ENCODE assay signal across 1 cellular context in the genomic region with DNA sequence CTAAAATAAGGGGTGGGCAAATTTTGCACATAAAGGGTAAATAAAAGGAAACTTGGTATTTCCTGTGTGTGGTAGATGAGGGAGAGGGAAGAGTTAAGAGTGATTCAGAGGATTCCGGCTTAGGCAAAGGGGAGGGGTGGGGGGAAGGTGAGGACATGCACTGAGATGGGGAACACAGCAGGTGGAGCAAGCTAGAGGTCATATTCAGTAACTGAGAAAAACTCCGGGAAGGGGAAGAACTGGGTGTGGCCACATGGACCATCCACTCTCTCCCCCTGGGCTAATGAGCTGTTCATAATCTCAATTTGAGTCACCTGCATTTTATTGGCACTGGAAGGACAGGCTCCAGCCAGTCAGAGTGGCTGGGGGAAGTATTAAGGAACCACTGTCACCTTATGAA.
TF ChIP-seq lines count a peak whose summit lies in the region.

No MANE protein-coding gene starts in this region.

TF ChIP-seq in GM12878, 131 proteins besides CTCF, POLR2A, EP300 and RAD21:
- TF ChIP-seq CEBPZ (IDR thresholded peaks at IDR 0.05; ENCODE audit: low read depth, low read length) (no peak), MXI1 (IDR thresholded peaks at IDR 0.05; ENCODE audit: low read depth, low read length) (no peak), CREM (IDR thresholded peaks at IDR 0.05; ENCODE audit: low read depth) (no peak), MEF2B (IDR thresholded peaks at IDR 0.05; ENCODE audit: partially characterized antibody, poor library complexity, severe bottlenecking) (no peak), ZBTB33 (IDR thresholded peaks at IDR 0.05) (no peak), ZBED1 (IDR thresholded peaks at IDR 0.05; ENCODE audit: borderline replicate concordance) (no peak), ATF7 (IDR thresholded peaks at IDR 0.05; ENCODE audit: low read depth) (no peak), DPF2 (IDR thresholded peaks at IDR 0.05) (no peak), SP1 (IDR thresholded peaks at IDR 0.05; ENCODE audit: low read depth, low read length) (no peak), TBL1XR1 (IDR thresholded peaks at IDR 0.05; ENCODE audit: low read depth, low read length) (no peak), EED (IDR thresholded peaks at IDR 0.05; ENCODE audit: low read depth) (0 out of 2 replicates have a peak, but pooled peaks have one; percentile 33), JUNB (IDR thresholded peaks at IDR 0.05) (peak; percentile 21; the same call in 1 of the 2 replicates), RCOR1 (conservative IDR thresholded peaks at IDR 0.05; ENCODE audit: low read depth, low read length) (no peak)
- TF ChIP-seq, protein P1, sequence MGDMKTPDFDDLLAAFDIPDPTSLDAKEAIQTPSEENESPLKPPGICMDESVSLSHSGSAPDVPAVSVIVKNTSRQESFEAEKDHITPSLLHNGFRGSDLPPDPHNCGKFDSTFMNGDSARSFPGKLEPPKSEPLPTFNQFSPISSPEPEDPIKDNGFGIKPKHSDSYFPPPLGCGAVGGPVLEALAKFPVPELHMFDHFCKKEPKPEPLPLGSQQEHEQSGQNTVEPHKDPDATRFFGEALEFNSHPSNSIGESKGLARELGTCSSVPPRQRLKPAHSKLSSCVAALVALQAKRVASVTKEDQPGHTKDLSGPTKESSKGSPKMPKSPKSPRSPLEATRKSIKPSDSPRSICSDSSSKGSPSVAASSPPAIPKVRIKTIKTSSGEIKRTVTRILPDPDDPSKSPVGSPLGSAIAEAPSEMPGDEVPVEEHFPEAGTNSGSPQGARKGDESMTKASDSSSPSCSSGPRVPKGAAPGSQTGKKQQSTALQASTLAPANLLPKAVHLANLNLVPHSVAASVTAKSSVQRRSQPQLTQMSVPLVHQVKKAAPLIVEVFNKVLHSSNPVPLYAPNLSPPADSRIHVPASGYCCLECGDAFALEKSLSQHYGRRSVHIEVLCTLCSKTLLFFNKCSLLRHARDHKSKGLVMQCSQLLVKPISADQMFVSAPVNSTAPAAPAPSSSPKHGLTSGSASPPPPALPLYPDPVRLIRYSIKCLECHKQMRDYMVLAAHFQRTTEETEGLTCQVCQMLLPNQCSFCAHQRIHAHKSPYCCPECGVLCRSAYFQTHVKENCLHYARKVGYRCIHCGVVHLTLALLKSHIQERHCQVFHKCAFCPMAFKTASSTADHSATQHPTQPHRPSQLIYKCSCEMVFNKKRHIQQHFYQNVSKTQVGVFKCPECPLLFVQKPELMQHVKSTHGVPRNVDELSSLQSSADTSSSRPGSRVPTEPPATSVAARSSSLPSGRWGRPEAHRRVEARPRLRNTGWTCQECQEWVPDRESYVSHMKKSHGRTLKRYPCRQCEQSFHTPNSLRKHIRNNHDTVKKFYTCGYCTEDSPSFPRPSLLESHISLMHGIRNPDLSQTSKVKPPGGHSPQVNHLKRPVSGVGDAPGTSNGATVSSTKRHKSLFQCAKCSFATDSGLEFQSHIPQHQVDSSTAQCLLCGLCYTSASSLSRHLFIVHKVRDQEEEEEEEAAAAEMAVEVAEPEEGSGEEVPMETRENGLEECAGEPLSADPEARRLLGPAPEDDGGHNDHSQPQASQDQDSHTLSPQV (IDR thresholded peaks at IDR 0.05), result no peak
